In the genomic region with DNA sequence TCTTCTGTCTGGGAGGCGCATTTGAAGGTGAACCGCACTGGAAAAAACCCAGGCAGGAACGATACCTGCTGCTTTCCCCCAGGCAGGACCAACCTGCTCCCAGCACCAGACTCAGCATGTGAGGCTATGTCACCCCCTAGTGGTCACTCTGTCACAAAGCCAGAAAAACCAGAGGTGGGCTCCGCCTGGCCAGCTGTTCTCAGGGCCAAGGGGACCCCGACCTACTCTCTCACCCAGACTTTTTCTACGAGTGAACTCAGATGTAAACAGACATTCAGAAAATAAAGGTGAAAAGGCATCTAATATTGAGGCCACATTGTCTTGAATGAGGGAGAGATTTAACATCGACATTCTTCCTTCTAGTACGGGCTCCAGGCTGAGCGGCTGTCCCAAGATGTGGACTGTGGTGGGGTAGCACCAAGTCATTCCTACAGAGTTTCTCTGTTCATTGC, we compare ENCODE assay signal across 9 cellular contexts.
DNase-seq lines count a peak whose midpoint lies in the region; ATAC-seq, FAIRE-seq and TF ChIP-seq lines count a peak whose summit lies in the region.
"Had no signal": no experiment of that assay in that cellular context is flagged by ENCODE, and none has a peak within 500 bp of the region (broad histone marks: within the 10 kb centered on the region; RNA-seq: fewer than 3 reads in every experiment).

No MANE protein-coding gene starts in this region.

- H3K4me1 ChIP-seq in pancreas: no peaks in the 10 kb centered on the region

- H3K9me3 ChIP-seq in pancreas: no peaks in the 10 kb centered on the region

- H3K4me3 ChIP-seq in pancreas: no peak overlapping the region

- no peak overlapping the region for H3K27ac ChIP-seq in pancreas

- DNase-seq in NCI-H1417 (lab: John Stamatoyannopoulos, UW) (peak; percentile 64 to 86 (median 69)), NCI-H1417 treated with DMSO at 0.1 percent for 48 hours (lab: John Stamatoyannopoulos, UW) (no peak), HTR-8/SVneo (ENCODE audit: insufficient read length, low spot score) (peak; percentile 80), RCC 7860 (ENCODE audit: low spot score) (peak; percentile 69), germinal center (ENCODE audit: low spot score) (peak; percentile 60), pancreas (peak in 3 of 6 donors; percentile 58 to 65 (median 63))
- peak; percentile 63 for DNase-seq in activated naive CD4-positive, alpha-beta T cell treated with Interleukin-2 at 50 U/mL for 16 hours

- H3K36me3 ChIP-seq in pancreas: no peaks in the 10 kb centered on the region

- WGBS in pancreas, 2 donors: 44 to 49% methylated on average over 9 of the region's 9 CpGs

- ATAC-seq in pancreas (peak; percentile 60 to 85 (median 83)), HG02588 (IDR thresholded peaks at IDR 0.05; ENCODE audit: unreplicated experiment) (no peak)

- no peaks in the 10 kb centered on the region for H3K27me3 ChIP-seq in pancreas

- intact Hi-C loops in pancreas (cut with DNase I): loop anchor here in 2 of 3 donors (5.0 to 10.0 kb wide), 2 partner anchors 132 to 135 kb away; no protein-coding TSS in a partner anchor

- TF ChIP-seq CTCF in pancreas (IDR thresholded peaks at IDR 0.05): peak; percentile 59 to 89 (median 84)

- FAIRE-seq in HTR-8/SVneo (lab: Jason Lieb, UNC): no peak
- no peak for FAIRE-seq in RCC 7860 (lab: Jason Lieb, UNC)
- FAIRE-seq in pancreas (lab: Jason Lieb, UNC): no peak
- FAIRE-seq: A204.1 had no signal
